Comparison of ENCODE assay signal across 8 cellular contexts in genomic region chr17:83206036-83206394, GRCh38.
DNase-seq lines count a peak whose midpoint lies in the region; ATAC-seq and TF ChIP-seq lines count a peak whose summit lies in the region.
"Not testable (repeated sequence)": the region's sequence is repeated elsewhere in the genome, so short reads cannot be mapped to it uniquely, and the experiment has no call there.

No MANE protein-coding gene starts in this region.

- peaks cover 45% of the 10 kb centered on the region for H3K4me1 Mint-ChIP-seq in CD14-positive monocyte
- peaks cover 37% of the 10 kb centered on the region for H3K4me1 Mint-ChIP-seq in HFFc6 (ENCODE audit: low read depth)
- H3K4me1 Mint-ChIP-seq in T-helper 17 cell; activated naive CD4-positive, alpha-beta T cell treated with anti-CD3 and anti-CD28 coated beads, Interleukin-2, amount 50 U/mL, for 24 hours: not testable (repeated sequence)
- H3K4me1 Mint-ChIP-seq in activated CD8-positive, alpha-beta memory T cell treated with anti-CD3 and anti-CD28 coated beads, Interleukin-2, amount 10 ng/mL, durations not matched to agents 7 days and 5 days: peaks cover 35% of the 10 kb centered on the region
- peaks cover 28% of the 10 kb centered on the region for H3K4me1 Mint-ChIP-seq in chondrocyte (ENCODE audit: low read depth)
- peaks cover under 1 to 16% (median 11%) of the 10 kb centered on the region in 3 donors for H3K4me1 Mint-ChIP-seq in naive B cell
- H3K4me1 Mint-ChIP-seq in stimulated activated naive B cell treated with anti-CD40 and anti-IgM and Interleukin-4, amounts not matched to agents 10 μg/mL and 1 μg/mL and 100 μg/mL, for 72 hours: peaks cover 19 to 26% of the 10 kb centered on the region in 2 donors

- not testable (repeated sequence) for ATAC-seq in T-helper 17 cell; activated CD8-positive, alpha-beta memory T cell treated with anti-CD3 and anti-CD28 coated beads, Interleukin-2, amount 10 ng/mL, durations not matched to agents 7 days and 5 days; naive B cell (ENCODE audit: low read depth in 2 of 2); stimulated activated naive B cell treated with anti-CD40 and anti-IgM and Interleukin-4, amounts not matched to agents 10 μg/mL and 1 μg/mL and 100 μg/mL, for 72 hours (replicated peaks)

- CTCF ChIA-PET in activated CD8-positive, alpha-beta memory T cell treated with anti-CD3 and anti-CD28 coated beads, Interleukin-2, amount 10 ng/mL, durations not matched to agents 7 days and 5 days (lab: Charles Lee): not testable (repeated sequence)

- H3K4me3 Mint-ChIP-seq in CD14-positive monocyte; HFFc6; activated CD8-positive, alpha-beta memory T cell treated with anti-CD3 and anti-CD28 coated beads, Interleukin-2, amount 10 ng/mL, durations not matched to agents 7 days and 5 days; chondrocyte (ENCODE audit: unreplicated experiment); stimulated activated naive B cell treated with anti-CD40 and anti-IgM and Interleukin-4, amounts not matched to agents 10 μg/mL and 1 μg/mL and 100 μg/mL, for 72 hours: not testable (repeated sequence)
- H3K4me3 Mint-ChIP-seq in T-helper 17 cell (peak overlapping the region; percentile 31), naive B cell (peak overlapping the region in 1 of 8 donors; percentile 10)
- H3K4me3 Mint-ChIP-seq in activated naive CD4-positive, alpha-beta T cell treated with anti-CD3 and anti-CD28 coated beads, Interleukin-2, amount 50 U/mL, for 24 hours: peak overlapping the region; percentile 26

- not testable (repeated sequence) for DNase-seq in CD14-positive monocyte (ENCODE audit: low spot score); HFFc6; T-helper 17 cell; activated CD8-positive, alpha-beta memory T cell treated with anti-CD3 and anti-CD28 coated beads, Interleukin-2, amount 10 ng/mL, durations not matched to agents 7 days and 5 days; chondrocyte (ENCODE audit: low spot score); naive B cell; stimulated activated naive B cell treated with anti-CD40 and anti-IgM and Interleukin-4, amounts not matched to agents 10 μg/mL and 1 μg/mL and 100 μg/mL, for 72 hours

- H3K27me3 Mint-ChIP-seq in CD14-positive monocyte (ENCODE audit: low read depth in 3 of 3); HFFc6 (ENCODE audit: insufficient read depth); T-helper 17 cell; activated CD8-positive, alpha-beta memory T cell treated with anti-CD3 and anti-CD28 coated beads, Interleukin-2, amount 10 ng/mL, durations not matched to agents 7 days and 5 days; activated naive CD4-positive, alpha-beta T cell treated with anti-CD3 and anti-CD28 coated beads, Interleukin-2, amount 50 U/mL, for 24 hours; chondrocyte (ENCODE audit: low read depth); naive B cell; stimulated activated naive B cell treated with anti-CD40 and anti-IgM and Interleukin-4, amounts not matched to agents 10 μg/mL and 1 μg/mL and 100 μg/mL, for 72 hours: not testable (repeated sequence)

- H3K9me3 Mint-ChIP-seq in CD14-positive monocyte; HFFc6; activated CD8-positive, alpha-beta memory T cell treated with anti-CD3 and anti-CD28 coated beads, Interleukin-2, amount 10 ng/mL, durations not matched to agents 7 days and 5 days (ENCODE audit: low read depth); activated naive CD4-positive, alpha-beta T cell treated with anti-CD3 and anti-CD28 coated beads, Interleukin-2, amount 50 U/mL, for 24 hours; chondrocyte (ENCODE audit: low read depth); naive B cell; stimulated activated naive B cell treated with anti-CD40 and anti-IgM and Interleukin-4, amounts not matched to agents 10 μg/mL and 1 μg/mL and 100 μg/mL, for 72 hours: not testable (repeated sequence)

- TF ChIP-seq CTCF in CD14-positive monocyte (IDR thresholded peaks at IDR 0.05): not testable (repeated sequence)
- 0 out of 2 replicates have a peak, but pooled peaks have one; percentile 8 for TF ChIP-seq CTCF in HFFc6 (IDR thresholded peaks at IDR 0.05)
- TF ChIP-seq CTCF in chondrocyte (IDR thresholded peaks at IDR 0.05): peak; percentile 49

- H3K9me3 ChIP-seq in T-helper 17 cell (ENCODE audit: control insufficient read depth, low read length, poor library complexity, severe bottlenecking): not testable (repeated sequence)

- intact Hi-C loops in CD14-positive monocyte (cut with micrococcal nuclease): not testable (repeated sequence)

- H3K36me3 Mint-ChIP-seq in CD14-positive monocyte: peaks cover 4 to 11% of the 10 kb centered on the region in 2 donors
- H3K36me3 Mint-ChIP-seq in HFFc6 (ENCODE audit: low read depth); T-helper 17 cell (ENCODE audit: low read depth); activated CD8-positive, alpha-beta memory T cell treated with anti-CD3 and anti-CD28 coated beads, Interleukin-2, amount 10 ng/mL, durations not matched to agents 7 days and 5 days; activated naive CD4-positive, alpha-beta T cell treated with anti-CD3 and anti-CD28 coated beads, Interleukin-2, amount 50 U/mL, for 24 hours; chondrocyte (ENCODE audit: low read depth); naive B cell; stimulated activated naive B cell treated with anti-CD40 and anti-IgM and Interleukin-4, amounts not matched to agents 10 μg/mL and 1 μg/mL and 100 μg/mL, for 72 hours: not testable (repeated sequence)

- H3K27ac Mint-ChIP-seq in CD14-positive monocyte: peak overlapping the region in 4 of 7 donors; percentile 35 to 88 (median 68)
- H3K27ac Mint-ChIP-seq in HFFc6; chondrocyte (ENCODE audit: unreplicated experiment): not testable (repeated sequence)
- peak overlapping the region; percentile 60 for H3K27ac Mint-ChIP-seq in T-helper 17 cell
- H3K27ac Mint-ChIP-seq in activated CD8-positive, alpha-beta memory T cell treated with anti-CD3 and anti-CD28 coated beads, Interleukin-2, amount 10 ng/mL, durations not matched to agents 7 days and 5 days: peak overlapping the region; percentile 11
- H3K27ac Mint-ChIP-seq in activated naive CD4-positive, alpha-beta T cell treated with anti-CD3 and anti-CD28 coated beads, Interleukin-2, amount 50 U/mL, for 24 hours: peak overlapping the region; percentile 31
- peak overlapping the region in 4 of 6 donors; percentile 9 to 83 (median 44) for H3K27ac Mint-ChIP-seq in naive B cell
- peak overlapping the region; percentile 42 for H3K27ac Mint-ChIP-seq in stimulated activated naive B cell treated with anti-CD40 and anti-IgM and Interleukin-4, amounts not matched to agents 10 μg/mL and 1 μg/mL and 100 μg/mL, for 72 hours
